ENCODE assay signal across 8 cellular contexts in the genomic region with DNA sequence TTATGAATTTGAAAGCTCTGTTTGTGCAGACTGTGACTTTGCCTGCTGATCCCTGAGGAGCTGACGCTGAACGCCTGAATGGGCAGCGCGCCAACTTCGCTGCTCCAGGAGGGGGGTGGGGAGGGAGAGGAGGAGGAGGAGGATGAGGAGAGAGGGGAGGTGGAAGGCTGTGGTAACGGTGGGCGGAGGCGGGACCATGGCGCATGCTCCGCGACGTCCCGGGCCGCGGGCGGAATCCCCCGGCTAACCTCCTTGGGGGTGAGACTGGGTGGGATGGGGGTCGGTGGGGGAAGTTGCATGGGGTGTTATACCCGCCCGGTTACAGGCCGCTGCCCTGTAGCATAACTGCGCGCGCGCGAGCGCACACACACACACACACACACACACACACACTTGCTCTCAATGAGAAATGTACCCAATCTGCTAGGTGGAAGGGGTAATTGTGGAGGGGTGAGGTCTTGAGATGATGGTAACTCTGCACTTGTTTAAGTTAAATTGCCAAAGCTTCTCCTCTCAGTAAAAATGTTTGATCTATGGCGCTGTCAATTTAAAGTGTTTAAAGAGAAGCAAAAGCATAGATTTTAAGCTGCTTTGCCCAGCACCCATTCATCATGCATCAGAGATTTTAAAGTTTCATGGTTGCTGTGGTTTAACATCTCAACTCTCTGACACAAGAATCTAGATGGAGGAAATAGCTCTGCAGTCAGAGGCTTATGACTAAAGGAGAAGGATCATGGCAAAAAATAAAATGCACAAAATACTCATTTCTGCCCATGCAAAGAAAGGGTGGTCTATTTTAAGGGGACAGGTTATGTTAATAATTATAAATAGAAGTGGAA.
A peak's percentile ranks its signal among the peaks of the same experiment; 100 is the strongest.
DNase-seq lines count a peak whose midpoint lies in the region; ATAC-seq and TF ChIP-seq lines count a peak whose summit lies in the region.

No MANE protein-coding gene starts in this region.

- in situ Hi-C loops in gastrocnemius medialis (cut with MboI; ENCODE audit: low sequenced_read_pairs in 4 of 4), result no loop called here

- DNase-seq in stimulated activated CD4-positive, alpha-beta T cell treated with anti-CD3 and anti-CD28 coated beads, Interleukin-15, amount 100 ng/mL, for 24 hours, result peak; percentile 36
- DNase-seq in stimulated activated CD4-positive, alpha-beta T cell treated with anti-CD3 and anti-CD28 coated beads, Interleukin-4, amount 100 ng/mL, for 24 hours, result no peak
- DNase-seq in OCI-M2 (lab: John Stamatoyannopoulos, UW; ENCODE audit: unreplicated experiment) (peak; percentile 30), iPS-NIHi11 (ENCODE audit: low spot score) (peak; percentile 85), gastrocnemius medialis (no peak), cortex of kidney (lab: John Stamatoyannopoulos, UW) (no peak)

- H3K4me1 Mint-ChIP-seq in brain, result peaks cover 38% of the 10 kb centered on the region

- ATAC-seq in HG03039 (IDR thresholded peaks at IDR 0.05; ENCODE audit: unreplicated experiment), result peak; percentile 55
- ATAC-seq in gastrocnemius medialis, result peak; percentile 46 to 52

- no peaks in the 10 kb centered on the region for H3K9me3 ChIP-seq in gastrocnemius medialis

- H3K4me3 Mint-ChIP-seq in brain, result peak overlapping the region; percentile 80 to 84 (median 81)

- no peak for TF ChIP-seq CTCF in brain (conservative IDR thresholded peaks at IDR 0.05)
- TF ChIP-seq CTCF in gastrocnemius medialis (IDR thresholded peaks at IDR 0.05 in 4 of 5, conservative IDR thresholded peaks at IDR 0.05 in 1 of 5), result no peak

- peak overlapping the region; percentile 57 to 76 (median 62) for H3K4me3 ChIP-seq in gastrocnemius medialis

- peaks cover 2 to 19% (median 4%) of the 10 kb centered on the region in 3 donors for H3K27me3 ChIP-seq in gastrocnemius medialis

- no peak overlapping the region for H3K27ac ChIP-seq in gastrocnemius medialis

- H3K27me3 Mint-ChIP-seq in brain, result peaks cover 95% of the 10 kb centered on the region

- intact Hi-C loops in gastrocnemius medialis (cut with DNase I; ENCODE audit: low total_unique reads), result no loop called here

- H3K36me3 ChIP-seq in gastrocnemius medialis, result no peaks in the 10 kb centered on the region

- peak overlapping the region in 1 of 5 experiments; percentile 6 for H3K27ac Mint-ChIP-seq in brain

- H3K9me3 Mint-ChIP-seq in brain, result peaks cover 0 to 13% (median 6%) of the 10 kb centered on the region in 5 experiments

- H3K4me1 ChIP-seq in gastrocnemius medialis, result peaks cover 0 to 7% of the 10 kb centered on the region in 2 donors

- TF ChIP-seq POLR2A in gastrocnemius medialis (IDR thresholded peaks at IDR 0.05), result no peak

- no peaks in the 10 kb centered on the region for H3K36me3 Mint-ChIP-seq in brain

Comparison
In these comparisons a context has a peak if more than half of its experiments do, and no peak if none do; other contexts are left out.
1. DNase-seq: peak in stimulated activated CD4-positive, alpha-beta T cell treated with anti-CD3 and anti-CD28 coated beads, Interleukin-15, amount 100 ng/mL, for 24 hours (single experiment), OCI-M2 (single experiment) and iPS-NIHi11 (single experiment); none in stimulated activated CD4-positive, alpha-beta T cell treated with anti-CD3 and anti-CD28 coated beads, Interleukin-4, amount 100 ng/mL, for 24 hours (single experiment), gastrocnemius medialis (0 of 2) and cortex of kidney (single experiment).